In genomic region chr2:130819915-130820861, GRCh38 we compare ENCODE assay signal across 11 cellular contexts. TPM values are rescaled to one million over a fixed set of nuclear protein-coding genes. Genes with fewer than 3 reads are reported as not detected.
DNase-seq lines count a peak whose midpoint lies in the region; ATAC-seq and TF ChIP-seq lines count a peak whose summit lies in the region.
"Had no signal": no experiment of that assay in that cellular context is flagged by ENCODE, and none has a peak within 500 bp of the region (broad histone marks: within the 10 kb centered on the region; RNA-seq: fewer than 3 reads in every experiment).

No MANE protein-coding gene starts in this region.

- no peak overlapping the region for H3K4me3 Mint-ChIP-seq in WTC11
- H3K4me3 Mint-ChIP-seq in natural killer cell treated with Interleukin-12 subunit alpha and Interleukin-12 subunit beta and Interleukin-15 and Interleukin-18, amount 100 ng/mL, for 72 hours, result no peak overlapping the region
- H3K4me3 Mint-ChIP-seq: natural killer cell had no signal

- H3K4me2 ChIP-seq in GM23248 (ENCODE audit: unreplicated experiment) (no peak overlapping the region), trophoblast cell (ENCODE audit: low read length) (peak overlapping the region; percentile 28)

- H3K79me1 ChIP-seq in trophoblast cell (ENCODE audit: low read length), result peaks cover 2% of the 10 kb centered on the region

- H3K36me3 ChIP-seq in GM23248 (ENCODE audit: low read depth) (no peaks in the 10 kb centered on the region), trophoblast cell (ENCODE audit: control insufficient read depth in 1 of 2, insufficient read depth in 2 of 2, low read length in 2 of 2) (no peaks in the 10 kb centered on the region)

- 0 out of 2 replicates have a peak, but pooled peaks cover 3% of the 10 kb centered on the region for H3K4me1 ChIP-seq in GM23248 (ENCODE audit: insufficient read depth)
- peaks cover 7 to 11% of the 10 kb centered on the region in 2 experiments for H3K4me1 ChIP-seq in trophoblast cell (ENCODE audit: control insufficient read depth in 1 of 2, insufficient read depth in 2 of 2, low read length in 2 of 2)

- H3K23ac ChIP-seq in trophoblast cell (ENCODE audit: low read length), result no peak overlapping the region

- peak overlapping the region; percentile 47 for H2BK12ac ChIP-seq in trophoblast cell (ENCODE audit: low read length)

- no peak overlapping the region for H3K4ac ChIP-seq in trophoblast cell (ENCODE audit: low read depth, low read length)

- H3K4me3 ChIP-seq in GM23248 (no peak overlapping the region), trophoblast cell (ENCODE audit: low read depth, low read length) (no peak overlapping the region)

- POLR2A ChIA-PET in WTC11 (lab: Charles Lee), result interaction anchor here (0.7 kb wide), 1 partner anchor 31 kb away, joined by 3 read pairs; no protein-coding TSS in a partner anchor

- H2AK5ac ChIP-seq in trophoblast cell (ENCODE audit: low read length), result no peak overlapping the region

- H3K9ac ChIP-seq in GM23248, result no peak overlapping the region
- no peak overlapping the region for H3K9ac ChIP-seq in trophoblast cell (ENCODE audit: low read length)

- H3K9me2 ChIP-seq in GM23248 (ENCODE audit: insufficient read depth), result no peaks in the 10 kb centered on the region

- WGBS in GM23248 (ENCODE audit: low coverage in 1 of 2, low lambda C conversion rate in 2 of 2, missing lambda C conversion rate in 2 of 2), 2 experiments, result 10 to 14% methylated on average over 22 of the region's 22 CpGs
- WGBS in trophoblast cell (ENCODE audit: extremely low coverage, insufficient coverage, insufficient read length), result no CpG with 5 or more reads among the region's 22 CpGs

- H3K9me3 Mint-ChIP-seq in WTC11, result no peaks in the 10 kb centered on the region
- H3K9me3 Mint-ChIP-seq in natural killer cell treated with Interleukin-12 subunit alpha and Interleukin-12 subunit beta and Interleukin-15 and Interleukin-18, amount 100 ng/mL, for 72 hours, result no peaks in the 10 kb centered on the region
- H3K9me3 Mint-ChIP-seq: natural killer cell had no signal

- ATAC-seq in WTC11 (peak; percentile 84), GM21367 (IDR thresholded peaks at IDR 0.05; ENCODE audit: unreplicated experiment) (no peak), GM19023 (IDR thresholded peaks at IDR 0.05; ENCODE audit: unreplicated experiment) (no peak)
- no peak for ATAC-seq in natural killer cell treated with Interleukin-12 subunit alpha and Interleukin-12 subunit beta and Interleukin-15 and Interleukin-18, amount 100 ng/mL, for 72 hours
- ATAC-seq: natural killer cell had no signal

- no peak overlapping the region for H3K14ac ChIP-seq in trophoblast cell (ENCODE audit: low read length)

- peak overlapping the region; percentile 56 for H4K91ac ChIP-seq in trophoblast cell (ENCODE audit: low read depth, low read length)

- peak overlapping the region; percentile 21 for H4K8ac ChIP-seq in trophoblast cell (ENCODE audit: low read depth, low read length)

- H3K27me3 Mint-ChIP-seq in WTC11 (ENCODE audit: low read depth), result peaks cover 3% of the 10 kb centered on the region; the same call in 1 of the 2 replicates
- H3K27me3 Mint-ChIP-seq in natural killer cell treated with Interleukin-12 subunit alpha and Interleukin-12 subunit beta and Interleukin-15 and Interleukin-18, amount 100 ng/mL, for 72 hours, result peaks cover 0 to 5% of the 10 kb centered on the region in 2 donors

- H3F3A ChIP-seq in GM23248 (ENCODE audit: insufficient read depth), result no peaks in the 10 kb centered on the region

- peak overlapping the region; percentile 84; the same call in 1 of the 2 replicates for H3K27ac Mint-ChIP-seq in WTC11
- no peak overlapping the region for H3K27ac Mint-ChIP-seq in natural killer cell treated with Interleukin-12 subunit alpha and Interleukin-12 subunit beta and Interleukin-15 and Interleukin-18, amount 100 ng/mL, for 72 hours

- H3K9me3 ChIP-seq in GM23248 (ENCODE audit: low read depth) (no peaks in the 10 kb centered on the region), trophoblast cell (ENCODE audit: insufficient read depth, low read depth, low read length) (peaks cover 2% of the 10 kb centered on the region)

- no peak overlapping the region for H2AFZ ChIP-seq in GM23248
- H2AFZ ChIP-seq in trophoblast cell (ENCODE audit: insufficient read depth, low read length, poor library complexity), result peak overlapping the region; percentile 15

- TF ChIP-seq CTCF in WTC11 (IDR thresholded peaks at IDR 0.05), result no peak

- H4K20me1 ChIP-seq in GM23248 (ENCODE audit: insufficient read depth), result no peaks in the 10 kb centered on the region

- H2BK5ac ChIP-seq in trophoblast cell (ENCODE audit: low read depth, low read length, poor library complexity), result no peak overlapping the region

- H4K12ac ChIP-seq in trophoblast cell (ENCODE audit: low read depth, low read length), result no peak overlapping the region

- intact Hi-C loops in head of caudate nucleus (cut with DNase I), result no loop called here

- DNase-seq in GM23248, result peak; percentile 66
- DNase-seq in WTC11 (ENCODE audit: low spot score), result peak; percentile 46
- peak in 41 of 42 donors; percentile 44 to 93 (median 72) for DNase-seq in head of caudate nucleus
- no peak for DNase-seq in trophoblast cell
- no peak for DNase-seq in COR-L47 (lab: John Stamatoyannopoulos, UW)
- DNase-seq in natural killer cell treated with Interleukin-12 subunit alpha and Interleukin-12 subunit beta and Interleukin-15 and Interleukin-18, amount 100 ng/mL, for 72 hours (ENCODE audit: low spot score), result no peak
- DNase-seq: activated gamma-delta T cell, natural killer cell had no signal

- CTCF ChIA-PET in WTC11 (lab: Charles Lee), result interaction anchor here (0.7 to 2.1 kb wide), 17 partner anchors 9 to 221 kb away, joined by 3 to 11 read pairs (median 5); partner anchors contain the start of gene ARHGEF4

- H2BK120ac ChIP-seq in trophoblast cell (ENCODE audit: insufficient read depth, low read length, poor library complexity), result no peak overlapping the region

- H3K4me1 Mint-ChIP-seq in WTC11, result peaks cover 19% of the 10 kb centered on the region
- H3K4me1 Mint-ChIP-seq in natural killer cell treated with Interleukin-12 subunit alpha and Interleukin-12 subunit beta and Interleukin-15 and Interleukin-18, amount 100 ng/mL, for 72 hours (ENCODE audit: low read depth in 2 of 2), result peaks cover 9 to 16% of the 10 kb centered on the region in 2 donors

- no peak overlapping the region for H3K27ac ChIP-seq in GM23248
- H3K27ac ChIP-seq in trophoblast cell (ENCODE audit: low read depth, low read length), result no peak overlapping the region
- H3K27ac ChIP-seq: C4-2B had no signal

- H3K79me2 ChIP-seq in GM23248 (ENCODE audit: insufficient read depth) (no peaks in the 10 kb centered on the region), trophoblast cell (ENCODE audit: control insufficient read depth, insufficient read depth, low read length, poor library complexity) (no peaks in the 10 kb centered on the region)

- H3K27me3 ChIP-seq in GM23248 (replicated peaks; ENCODE audit: insufficient read depth) (0 out of 2 replicates have a peak, but pooled peaks cover 7% of the 10 kb centered on the region), trophoblast cell (ENCODE audit: insufficient read depth, low read length) (no peaks in the 10 kb centered on the region)

- no peaks in the 10 kb centered on the region for H3K36me3 Mint-ChIP-seq in WTC11
- H3K36me3 Mint-ChIP-seq in natural killer cell treated with Interleukin-12 subunit alpha and Interleukin-12 subunit beta and Interleukin-15 and Interleukin-18, amount 100 ng/mL, for 72 hours, result no peaks in the 10 kb centered on the region
- H3K36me3 Mint-ChIP-seq: natural killer cell had no signal

- in situ Hi-C loops in GM23248 (cut with MboI), result no loop called here

- no peak overlapping the region for H3K18ac ChIP-seq in trophoblast cell (ENCODE audit: low read length)

TF ChIP-seq in WTC11, 78 proteins besides CTCF, POLR2A, EP300 and RAD21 (continues in another document):
- TF ChIP-seq ZNF232 (CRISPR knock-in tag; IDR thresholded peaks at IDR 0.05), result 0 out of 2 replicates have a peak, but pooled peaks have one; percentile 20
- no peak for TF ChIP-seq TEAD1 (CRISPR knock-in tag; IDR thresholded peaks at IDR 0.05)
- TF ChIP-seq OVOL2 (CRISPR knock-in tag; IDR thresholded peaks at IDR 0.05; ENCODE audit: borderline replicate concordance), result no peak
- no peak for TF ChIP-seq IRF2 (CRISPR knock-in tag; IDR thresholded peaks at IDR 0.05; ENCODE audit: borderline replicate concordance, low read depth)
- TF ChIP-seq HMGA2 (CRISPR knock-in tag; IDR thresholded peaks at IDR 0.05), result no peak
- TF ChIP-seq AFF4 (CRISPR knock-in tag; IDR thresholded peaks at IDR 0.05; ENCODE audit: borderline replicate concordance), result no peak
- peak; percentile 44 for TF ChIP-seq SP1 (CRISPR knock-in tag; conservative IDR thresholded peaks at IDR 0.05)
- peak; percentile 84 for TF ChIP-seq ZNF423 (CRISPR knock-in tag; IDR thresholded peaks at IDR 0.05)

RNA-seq across cellular contexts. Expression of gene ARHGEF4, which starts 16.5 kb away (rescaled TPM):
- total RNA-seq in GM23248 (2014; rRNA removed; shearing (Covaris generic)), result 12.0 and 26.0 TPM in 2 replicates
- 7.4 and 9.6 TPM in 2 replicates for polyA plus RNA-seq in GM23248 (2016; fragmentation: Nextera tagmentation; extraction: Ambion mirVana)
- 18.1 to 21.8 TPM (median 19.5 TPM) in 3 replicates for total RNA-seq in WTC11 (2021)
- polyA plus RNA-seq in trophoblast cell (2013), result 8.8 TPM in 2 replicates
- total RNA-seq in natural killer cell treated with Interleukin-12 subunit alpha and Interleukin-12 subunit beta and Interleukin-15 and Interleukin-18, amount 100 ng/mL, for 72 hours, result not detected

Comparison
In these comparisons a context has a peak if more than half of its experiments do, and no peak if none do; other contexts are left out.
1. DNase-seq: peak in GM23248 (single experiment), WTC11 (single experiment) and head of caudate nucleus (41 of 42); none in trophoblast cell (0 of 2), COR-L47 (single experiment) and natural killer cell treated with Interleukin-12 subunit alpha and Interleukin-12 subunit beta and Interleukin-15 and Interleukin-18, amount 100 ng/mL, for 72 hours (single experiment).
2. RNA of gene ARHGEF4, which starts 16.5 kb away (total RNA-seq): 12.0 to 26.0 TPM in GM23248 and 18.1 to 21.8 TPM in WTC11; not detected in natural killer cell treated with Interleukin-12 subunit alpha and Interleukin-12 subunit beta and Interleukin-15 and Interleukin-18, amount 100 ng/mL, for 72 hours; every median in the first group is over 10 times any median in the second.